ENCODE assay signal across 19 cellular contexts in genomic region chr14:29126865-29127264, GRCh38.
"Had no signal": no experiment of that assay in that cellular context is flagged by ENCODE, and none has a peak within 500 bp of the region (broad histone marks: within the 10 kb centered on the region; RNA-seq: fewer than 3 reads in every experiment).

No MANE protein-coding gene starts in this region.

- H3K27ac ChIP-seq: coronary artery, dorsolateral prefrontal cortex, esophagus muscularis mucosa, foreskin keratinocyte, gastroesophageal sphincter, heart right ventricle, left lung, lower lobe of right lung had no signal

- H3K9me3 ChIP-seq: esophagus muscularis mucosa, gastroesophageal sphincter, lower lobe of right lung had no signal

- H3K4me1 ChIP-seq: esophagus muscularis mucosa, foreskin keratinocyte, gastroesophageal sphincter, heart right ventricle, left lung, lower lobe of right lung had no signal

- H3K27me3 ChIP-seq: dorsolateral prefrontal cortex, esophagus muscularis mucosa, foreskin keratinocyte, gastroesophageal sphincter, heart right ventricle, left lung had no signal

- DNase-seq: dermis blood vessel endothelial cell; dorsolateral prefrontal cortex; effector CD4-positive, alpha-beta T cell; effector memory CD4-positive, alpha-beta T cell; foreskin keratinocyte; glutamatergic neuron; head of caudate nucleus; heart right ventricle; hippocampal formation; left cardiac atrium; left lung; left ventricle myocardium superior; lower lobe of right lung; mesenchymal stem cell; midbrain; naive thymus-derived CD4-positive, alpha-beta T cell had no signal

- H3K4me3 ChIP-seq: coronary artery, dorsolateral prefrontal cortex, esophagus muscularis mucosa, gastroesophageal sphincter, heart right ventricle, left lung, lower lobe of right lung had no signal

- H3K36me3 ChIP-seq: esophagus muscularis mucosa, gastroesophageal sphincter, heart right ventricle, left lung, lower lobe of right lung had no signal
